18 cellular contexts compared by ENCODE assay signal in the genomic region with DNA sequence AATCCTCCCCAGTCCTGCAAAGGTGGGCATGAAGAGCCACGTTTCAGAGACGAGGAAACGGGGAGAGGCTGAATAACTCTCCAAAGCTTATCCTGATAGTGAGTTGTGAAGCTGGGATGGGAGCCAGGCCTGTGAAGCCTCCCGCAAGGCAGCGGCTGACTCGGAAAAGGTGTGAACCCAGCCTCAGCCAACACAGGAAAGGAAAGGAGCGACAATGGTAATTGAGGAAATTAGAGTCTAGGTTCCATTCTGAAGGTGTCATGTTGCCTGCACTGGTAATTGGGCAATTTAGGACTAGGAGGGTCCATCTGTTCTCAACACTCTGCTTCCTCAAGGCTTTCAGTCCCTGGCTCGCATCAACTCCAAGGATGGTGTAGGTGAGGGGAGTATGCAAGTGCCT.
DNase-seq lines count a peak whose midpoint lies in the region; ATAC-seq, FAIRE-seq and TF ChIP-seq lines count a peak whose summit lies in the region.
"Had no signal": no experiment of that assay in that cellular context is flagged by ENCODE, and none has a peak within 500 bp of the region (broad histone marks: within the 10 kb centered on the region; RNA-seq: fewer than 3 reads in every experiment).

No MANE protein-coding gene starts in this region.

- peak; percentile 78 for ATAC-seq in WTC11
- ATAC-seq in HG03095 (IDR thresholded peaks at IDR 0.05; ENCODE audit: unreplicated experiment) = no peak
- ATAC-seq in HG03565 (IDR thresholded peaks at IDR 0.05; ENCODE audit: unreplicated experiment) = no peak
- ATAC-seq: activated CD8-positive, alpha-beta T cell treated with anti-CD3 and anti-CD28 coated beads, Interleukin-2, amount 10 ng/mL, durations not matched to agents 7 days and 5 days; effector memory CD8-positive, alpha-beta T cell; mucosa of descending colon had no signal

- DNase-seq in DMS 273 (lab: John Stamatoyannopoulos, UW; ENCODE audit: unreplicated experiment) (peak; percentile 82), NCI-H2029 (lab: John Stamatoyannopoulos, UW) (peak; percentile 40), WTC11 (ENCODE audit: low spot score) (no peak), iPS-NIHi7 (ENCODE audit: extremely low spot score) (peak; percentile 37), urothelium cell line (ENCODE audit: low spot score) (no peak)
- DNase-seq in effector CD8-positive, alpha-beta T cell (lab: John Stamatoyannopoulos, UW) = no peak
- DNase-seq: ACHN; activated CD8-positive, alpha-beta T cell treated with anti-CD3 and anti-CD28 coated beads, Interleukin-2, amount 10 ng/mL, durations not matched to agents 7 days and 5 days; activated effector memory CD4-positive, alpha-beta T cell treated with Interleukin-2 at 50 U/mL for 16 hours; effector memory CD8-positive, alpha-beta T cell; H9; islet precursor cell; MM.1S; mucosa of descending colon had no signal

- H3K4me1 Mint-ChIP-seq in WTC11 = peaks cover 20% of the 10 kb centered on the region

- H3K27me3 Mint-ChIP-seq in WTC11 (ENCODE audit: low read depth) = no peaks in the 10 kb centered on the region

- H3K27ac Mint-ChIP-seq in WTC11 = peak overlapping the region; percentile 32; the same call in 1 of the 2 replicates
- H3K27ac Mint-ChIP-seq: activated CD8-positive, alpha-beta T cell treated with anti-CD3 and anti-CD28 coated beads, Interleukin-2, amount 10 ng/mL, durations not matched to agents 7 days and 5 days; effector memory CD8-positive, alpha-beta T cell; progenitor cell of endocrine pancreas had no signal

- H3K36me3 Mint-ChIP-seq in WTC11 = no peaks in the 10 kb centered on the region

- no peak for TF ChIP-seq CTCF in WTC11 (IDR thresholded peaks at IDR 0.05)

- no peak overlapping the region for H3K4me3 Mint-ChIP-seq in WTC11
- H3K4me3 Mint-ChIP-seq: activated CD8-positive, alpha-beta T cell treated with anti-CD3 and anti-CD28 coated beads, Interleukin-2, amount 10 ng/mL, durations not matched to agents 7 days and 5 days; effector memory CD8-positive, alpha-beta T cell; H9 had no signal

- no peaks in the 10 kb centered on the region for H3K9me3 Mint-ChIP-seq in WTC11
- H3K9me3 Mint-ChIP-seq: effector memory CD8-positive, alpha-beta T cell; H9 had no signal

- no peak for FAIRE-seq in urothelium cell line (lab: Jason Lieb, UNC)
- FAIRE-seq: frontal cortex had no signal

- CTCF ChIA-PET in WTC11 (lab: Charles Lee) = interaction anchor here (1.1 to 2.0 kb wide), 3 partner anchors 31 to 337 kb away, joined by 3 to 16 read pairs (median 3); no protein-coding TSS in a partner anchor

- POLR2A ChIA-PET in WTC11 (lab: Charles Lee) = no interaction called here

TF ChIP-seq in WTC11, 78 proteins besides CTCF, POLR2A, EP300 and RAD21:
- TF ChIP-seq TP53 (CRISPR knock-in tag; IDR thresholded peaks at IDR 0.05) = no peak
- TF ChIP-seq PRRX2 (CRISPR knock-in tag; IDR thresholded peaks at IDR 0.05) = no peak
- no peak for TF ChIP-seq ZNF425 (CRISPR knock-in tag; conservative IDR thresholded peaks at IDR 0.05)
- TF ChIP-seq SMAD3 (CRISPR knock-in tag; IDR thresholded peaks at IDR 0.05; ENCODE audit: borderline replicate concordance) = no peak
- TF ChIP-seq, protein P1, sequence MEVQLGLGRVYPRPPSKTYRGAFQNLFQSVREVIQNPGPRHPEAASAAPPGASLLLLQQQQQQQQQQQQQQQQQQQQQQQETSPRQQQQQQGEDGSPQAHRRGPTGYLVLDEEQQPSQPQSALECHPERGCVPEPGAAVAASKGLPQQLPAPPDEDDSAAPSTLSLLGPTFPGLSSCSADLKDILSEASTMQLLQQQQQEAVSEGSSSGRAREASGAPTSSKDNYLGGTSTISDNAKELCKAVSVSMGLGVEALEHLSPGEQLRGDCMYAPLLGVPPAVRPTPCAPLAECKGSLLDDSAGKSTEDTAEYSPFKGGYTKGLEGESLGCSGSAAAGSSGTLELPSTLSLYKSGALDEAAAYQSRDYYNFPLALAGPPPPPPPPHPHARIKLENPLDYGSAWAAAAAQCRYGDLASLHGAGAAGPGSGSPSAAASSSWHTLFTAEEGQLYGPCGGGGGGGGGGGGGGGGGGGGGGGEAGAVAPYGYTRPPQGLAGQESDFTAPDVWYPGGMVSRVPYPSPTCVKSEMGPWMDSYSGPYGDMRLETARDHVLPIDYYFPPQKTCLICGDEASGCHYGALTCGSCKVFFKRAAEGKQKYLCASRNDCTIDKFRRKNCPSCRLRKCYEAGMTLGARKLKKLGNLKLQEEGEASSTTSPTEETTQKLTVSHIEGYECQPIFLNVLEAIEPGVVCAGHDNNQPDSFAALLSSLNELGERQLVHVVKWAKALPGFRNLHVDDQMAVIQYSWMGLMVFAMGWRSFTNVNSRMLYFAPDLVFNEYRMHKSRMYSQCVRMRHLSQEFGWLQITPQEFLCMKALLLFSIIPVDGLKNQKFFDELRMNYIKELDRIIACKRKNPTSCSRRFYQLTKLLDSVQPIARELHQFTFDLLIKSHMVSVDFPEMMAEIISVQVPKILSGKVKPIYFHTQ (CRISPR knock-in tag; IDR thresholded peaks at IDR 0.05) = no peak
- TF ChIP-seq, protein P2, sequence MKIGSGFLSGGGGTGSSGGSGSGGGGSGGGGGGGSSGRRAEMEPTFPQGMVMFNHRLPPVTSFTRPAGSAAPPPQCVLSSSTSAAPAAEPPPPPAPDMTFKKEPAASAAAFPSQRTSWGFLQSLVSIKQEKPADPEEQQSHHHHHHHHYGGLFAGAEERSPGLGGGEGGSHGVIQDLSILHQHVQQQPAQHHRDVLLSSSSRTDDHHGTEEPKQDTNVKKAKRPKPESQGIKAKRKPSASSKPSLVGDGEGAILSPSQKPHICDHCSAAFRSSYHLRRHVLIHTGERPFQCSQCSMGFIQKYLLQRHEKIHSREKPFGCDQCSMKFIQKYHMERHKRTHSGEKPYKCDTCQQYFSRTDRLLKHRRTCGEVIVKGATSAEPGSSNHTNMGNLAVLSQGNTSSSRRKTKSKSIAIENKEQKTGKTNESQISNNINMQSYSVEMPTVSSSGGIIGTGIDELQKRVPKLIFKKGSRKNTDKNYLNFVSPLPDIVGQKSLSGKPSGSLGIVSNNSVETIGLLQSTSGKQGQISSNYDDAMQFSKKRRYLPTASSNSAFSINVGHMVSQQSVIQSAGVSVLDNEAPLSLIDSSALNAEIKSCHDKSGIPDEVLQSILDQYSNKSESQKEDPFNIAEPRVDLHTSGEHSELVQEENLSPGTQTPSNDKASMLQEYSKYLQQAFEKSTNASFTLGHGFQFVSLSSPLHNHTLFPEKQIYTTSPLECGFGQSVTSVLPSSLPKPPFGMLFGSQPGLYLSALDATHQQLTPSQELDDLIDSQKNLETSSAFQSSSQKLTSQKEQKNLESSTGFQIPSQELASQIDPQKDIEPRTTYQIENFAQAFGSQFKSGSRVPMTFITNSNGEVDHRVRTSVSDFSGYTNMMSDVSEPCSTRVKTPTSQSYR (CRISPR knock-in tag; IDR thresholded peaks at IDR 0.05) = no peak
- no peak for TF ChIP-seq USF1 (CRISPR knock-in tag; IDR thresholded peaks at IDR 0.05)

Comparison
In these comparisons a context has a peak if more than half of its experiments do, and no peak if none do; other contexts are left out.
1. DNase-seq: peak in DMS 273 (single experiment), NCI-H2029 (single experiment) and iPS-NIHi7 (single experiment); none in WTC11 (single experiment), urothelium cell line (single experiment) and effector CD8-positive, alpha-beta T cell (single experiment).